ENCODE assay signal across 8 cellular contexts in genomic region chr2:97663962-97664635, GRCh38. TPM values are rescaled to one million over a fixed set of nuclear protein-coding genes. Genes with fewer than 3 reads are reported as not detected.
DNase-seq lines count a peak whose midpoint lies in the region; ATAC-seq, FAIRE-seq and TF ChIP-seq lines count a peak whose summit lies in the region.

ACTR1B (minus strand) TSS chr2:97664044; CDS start chr2:97663890, 154 bp downstream.

- intact Hi-C loops in T-helper 2 cell treated with Interferon-gamma antibody and Interleukin-4, amounts not matched to agents 100 ng/mL and 5 ng/mL, for 36 hours (cut with micrococcal nuclease), result loop anchor here (1.0 to 2.0 kb wide), 3 partner anchors 19 to 73 kb away; no protein-coding TSS in a partner anchor
- intact Hi-C loops in psoas muscle (cut with DNase I), result loop anchor here (1.0 to 10.0 kb wide), 3 partner anchors 18 to 69 kb away; partner anchors contain the start of gene COX5B (in 1 of the 2)

- H3K36me3 ChIP-seq in right atrium auricular region (peaks cover 7% of the 10 kb centered on the region), psoas muscle (ENCODE audit: insufficient read depth in 1 of 2, low read depth in 1 of 2) (peaks cover 1 to 12% of the 10 kb centered on the region in 2 donors)

- H3K4me3 ChIP-seq in right atrium auricular region, result peak within 1 kb of the TSS; percentile 59 to 72
- peak within 1 kb of the TSS; percentile 84 for H3K4me3 ChIP-seq in psoas muscle

- H3K27ac ChIP-seq in right atrium auricular region, result peak within 1 kb of the TSS; percentile 96 to 99
- peak within 1 kb of the TSS; percentile 98 for H3K27ac ChIP-seq in psoas muscle

- H3K27me3 ChIP-seq in right atrium auricular region, result no peaks in the 10 kb centered on the region
- H3K27me3 ChIP-seq in psoas muscle (ENCODE audit: insufficient read depth in 3 of 3, low read length in 2 of 3), result no peaks in the 10 kb centered on the region

- ATAC-seq in GM18502 (IDR thresholded peaks at IDR 0.05; ENCODE audit: poor library complexity, unreplicated experiment) (peak; percentile 85), HG02970 (IDR thresholded peaks at IDR 0.05; ENCODE audit: low FRiP score, unreplicated experiment) (peak; percentile 85), psoas muscle (peak; percentile 94 to 96 (median 95))

- TF ChIP-seq CTCF in right atrium auricular region (IDR thresholded peaks at IDR 0.05) (peak; percentile 65 to 68), psoas muscle (IDR thresholded peaks at IDR 0.05) (peak; percentile 58)

- H3K4me1 ChIP-seq in right atrium auricular region (peaks cover 0 to 43% of the 10 kb centered on the region in 2 donors), psoas muscle (peaks cover 24% of the 10 kb centered on the region)

- H3K9me3 ChIP-seq in right atrium auricular region (no peaks in the 10 kb centered on the region), psoas muscle (no peaks in the 10 kb centered on the region)

- 0 to 1% (median 1%) methylated on average over 33 to 60 of the region's 60 CpGs for WGBS in psoas muscle, 3 donors

- FAIRE-seq in urothelium cell line (lab: Jason Lieb, UNC), result peak; percentile 90

- peak; percentile 95 for DNase-seq in NCI-H187 treated with DMSO at 0.1 percent for 48 hours (lab: John Stamatoyannopoulos, UW)
- peak; percentile 81 to 99 (median 97) for DNase-seq in anterior cingulate cortex (lab: John Stamatoyannopoulos, UW)
- DNase-seq in right atrium auricular region (ENCODE audit: low spot score), result peak; percentile 99
- DNase-seq in psoas muscle, result peak; percentile 97 to 99
- DNase-seq in urothelium cell line (ENCODE audit: low spot score), result peak; percentile 99

RNA-seq across cellular contexts. Expression of gene ACTR1B, which starts in this region (rescaled TPM):
- total RNA-seq in T-helper 2 cell treated with Interferon-gamma antibody and Interleukin-4, amounts not matched to agents 100 ng/mL and 5 ng/mL, for 36 hours, result 77.0 and 77.9 TPM in 2 replicates
- 10 to 100 TPM; 40.8 to 71.5 TPM for total RNA-seq in right atrium auricular region
- 10 to 100 TPM; 46.1 to 65.4 (median 55.5) TPM for total RNA-seq in psoas muscle
- polyA plus RNA-seq in psoas muscle, result 10 to 100 TPM; 38.3 to 50.9 (median 47.6) TPM

Comparison
In these comparisons a context has a peak if more than half of its experiments do, and no peak if none do; other contexts are left out.
1. Peak in every context shown above with its lines: DNase-seq, ATAC-seq, H3K4me3 ChIP-seq and H3K27ac ChIP-seq.